1 cellular context compared by ENCODE assay signal in the genomic region with DNA sequence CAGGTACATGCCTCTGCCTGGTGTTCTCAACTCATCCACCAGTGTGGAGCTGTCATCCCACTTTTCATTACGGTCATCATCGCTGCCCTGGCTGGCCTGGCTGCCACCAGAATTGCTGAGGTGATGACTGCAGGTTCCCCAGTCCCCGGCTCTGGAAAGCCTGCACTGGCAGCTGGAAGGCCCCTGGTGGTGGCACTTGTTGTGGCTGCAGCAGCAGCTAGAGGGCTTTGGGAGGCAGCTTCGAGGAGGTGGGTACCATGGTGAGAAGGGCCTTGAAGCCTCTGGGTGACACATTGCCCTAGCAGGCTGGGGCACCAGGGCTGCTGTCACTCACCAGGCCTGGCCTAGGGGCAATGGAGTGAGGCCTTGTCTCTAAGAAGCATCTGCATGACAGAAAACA.
TF ChIP-seq lines count a peak whose summit lies in the region.

No MANE protein-coding gene starts in this region.

TF ChIP-seq in GM23338, 12 proteins besides CTCF, POLR2A, EP300 and RAD21 (continued from another document):
- no peak for TF ChIP-seq ZNF331 (CRISPR knock-in tag; IDR thresholded peaks at IDR 0.05; ENCODE audit: low read depth)
